ENCODE assay signal across 27 cellular contexts in genomic region chr17:81529437-81529803, GRCh38. TPM values are rescaled to one million over a fixed set of nuclear protein-coding genes. Genes with fewer than 3 reads are reported as not detected.
"Had no signal": no experiment of that assay in that cellular context is flagged by ENCODE, and none has a peak within 500 bp of the region (broad histone marks: within the 10 kb centered on the region; RNA-seq: fewer than 3 reads in every experiment).

No MANE protein-coding gene starts in this region.

- H3K36me3 ChIP-seq: colonic mucosa, esophagus muscularis mucosa, gastroesophageal sphincter, heart left ventricle, left lung, sigmoid colon, stomach, thyroid gland had no signal

- H3K4me3 ChIP-seq: colonic mucosa, esophagus muscularis mucosa, gastroesophageal sphincter, heart left ventricle, hepatocyte, left lung, mucosa of descending colon, sigmoid colon, stomach, thyroid gland had no signal

- H3K27me3 Mint-ChIP-seq: natural killer cell treated with Interleukin-12 subunit alpha and Interleukin-12 subunit beta and Interleukin-15 and Interleukin-18, amount 100 ng/mL, for 72 hours had no signal

- H3K36me3 Mint-ChIP-seq: mesothelial cell of epicardium; naive B cell; natural killer cell treated with Interleukin-12 subunit alpha and Interleukin-12 subunit beta and Interleukin-15 and Interleukin-18, amount 100 ng/mL, for 72 hours; stimulated activated effector memory CD8-positive, alpha-beta T cell treated with anti-CD3 and anti-CD28 coated beads, Interleukin-12 subunit alpha, Interleukin-12 subunit beta, amount 100 ng/mL, for 72 hours had no signal

- DNase-seq: colonic mucosa; effector CD8-positive, alpha-beta T cell; foreskin keratinocyte; mesenchymal stem cell; mucosa of descending colon; naive B cell; sigmoid colon; stimulated activated CD4-positive, alpha-beta T cell treated with anti-CD3 and anti-CD28 coated beads, Interleukin-2, amount 100 ng/mL, for 24 hours; stimulated activated CD4-positive, alpha-beta T cell treated with anti-CD3 and anti-CD28 coated beads, Interleukin-4, amount 100 ng/mL, for 24 hours; stimulated activated naive CD4-positive, alpha-beta T cell treated with Interleukin-2 at 50 U/mL for 16 hours; stomach; thyroid gland had no signal

- H3K9me3 ChIP-seq: colonic mucosa, esophagus muscularis mucosa, gastroesophageal sphincter, heart left ventricle, left lung, mucosa of descending colon, sigmoid colon, stomach, thyroid gland had no signal

- ATAC-seq: foreskin keratinocyte; gastroesophageal sphincter; heart left ventricle; left lung; natural killer cell treated with Interleukin-12 subunit alpha and Interleukin-12 subunit beta and Interleukin-15 and Interleukin-18, amount 100 ng/mL, for 72 hours; stimulated activated effector memory CD8-positive, alpha-beta T cell treated with anti-CD3 and anti-CD28 coated beads, Interleukin-12 subunit alpha, Interleukin-12 subunit beta, amount 100 ng/mL, for 72 hours had no signal

- H3K4me3 Mint-ChIP-seq: dendritic cell treated with granulocyte-macrophage colony-stimulating factor and Interleukin-4, amounts not matched to agents 40 ng/mL and 50 ng/mL, for 4 days; mesothelial cell of epicardium; naive B cell; natural killer cell treated with Interleukin-12 subunit alpha and Interleukin-12 subunit beta and Interleukin-15 and Interleukin-18, amount 100 ng/mL, for 72 hours; neural crest cell; stimulated activated effector memory CD8-positive, alpha-beta T cell treated with anti-CD3 and anti-CD28 coated beads, Interleukin-12 subunit alpha, Interleukin-12 subunit beta, amount 100 ng/mL, for 72 hours had no signal

- H3K27ac ChIP-seq: colonic mucosa, esophagus muscularis mucosa, foreskin keratinocyte, gastroesophageal sphincter, heart left ventricle, hepatocyte, left lung, parathyroid adenoma, sigmoid colon, stomach, thyroid gland had no signal

- H3K27ac Mint-ChIP-seq: dendritic cell treated with granulocyte-macrophage colony-stimulating factor and Interleukin-4, amounts not matched to agents 40 ng/mL and 50 ng/mL, for 4 days; mesothelial cell of epicardium; naive B cell; natural killer cell treated with Interleukin-12 subunit alpha and Interleukin-12 subunit beta and Interleukin-15 and Interleukin-18, amount 100 ng/mL, for 72 hours; progenitor cell of endocrine pancreas; stimulated activated effector memory CD8-positive, alpha-beta T cell treated with anti-CD3 and anti-CD28 coated beads, Interleukin-12 subunit alpha, Interleukin-12 subunit beta, amount 100 ng/mL, for 72 hours had no signal

- H3K4me1 Mint-ChIP-seq: mesothelial cell of epicardium; neural crest cell; stimulated activated effector memory CD8-positive, alpha-beta T cell treated with anti-CD3 and anti-CD28 coated beads, Interleukin-12 subunit alpha, Interleukin-12 subunit beta, amount 100 ng/mL, for 72 hours had no signal

- FAIRE-seq: endothelial cell of umbilical vein, kidney had no signal

- H3K4me1 ChIP-seq: colonic mucosa, foreskin keratinocyte had no signal

- H3K9me3 Mint-ChIP-seq: dendritic cell treated with granulocyte-macrophage colony-stimulating factor and Interleukin-4, amounts not matched to agents 40 ng/mL and 50 ng/mL, for 4 days; mesothelial cell of epicardium; naive B cell; natural killer cell treated with Interleukin-12 subunit alpha and Interleukin-12 subunit beta and Interleukin-15 and Interleukin-18, amount 100 ng/mL, for 72 hours; stimulated activated effector memory CD8-positive, alpha-beta T cell treated with anti-CD3 and anti-CD28 coated beads, Interleukin-12 subunit alpha, Interleukin-12 subunit beta, amount 100 ng/mL, for 72 hours had no signal

- H3K27me3 ChIP-seq: hepatocyte, thyroid gland had no signal

RNA-seq across cellular contexts. Expression of gene FSCN2, which starts 1.2 kb away (rescaled TPM):
- total RNA-seq: epithelial cell of proximal tubule, foreskin keratinocyte had no signal
- polyA plus RNA-seq: foreskin keratinocyte had no signal
